ENCODE assay signal across 8 cellular contexts in genomic region chr19:54124393-54124792, GRCh38. TPM values are rescaled to one million over a fixed set of nuclear protein-coding genes. Genes with fewer than 3 reads are reported as not detected.
"Had no signal": no experiment of that assay in that cellular context is flagged by ENCODE, and none has a peak within 500 bp of the region (broad histone marks: within the 10 kb centered on the region; RNA-seq: fewer than 3 reads in every experiment).

No MANE protein-coding gene starts in this region.

- H3K9ac ChIP-seq: GM23248 had no signal

- H3K27ac Mint-ChIP-seq: H9 had no signal

- H2AFZ ChIP-seq: GM23248 had no signal

- DNase-seq: GM23248, GOT3, H9, HCEC 1CT, IMR-90, KBM-7 had no signal

- H3K27ac ChIP-seq: GM23248 had no signal

- H3K4me3 Mint-ChIP-seq: H9 had no signal

- FAIRE-seq: HTR-8/SVneo had no signal

- H3K4me1 Mint-ChIP-seq: H9 had no signal

- H3K4me3 ChIP-seq: GM23248 had no signal

- H3K9me3 Mint-ChIP-seq: H9 had no signal

RNA-seq across cellular contexts. Expression of gene OSCAR, which starts 23.8 kb away (rescaled TPM):
- total RNA-seq: HT-29, IMR-90 had no signal
